8 cellular contexts compared by ENCODE assay signal in genomic region chrX:130120321-130120731, GRCh38. TPM values are rescaled to one million over a fixed set of nuclear protein-coding genes. Genes with fewer than 3 reads are reported as not detected.
DNase-seq lines count a peak whose midpoint lies in the region; ATAC-seq, FAIRE-seq and TF ChIP-seq lines count a peak whose summit lies in the region.

No MANE protein-coding gene starts in this region.

- no peaks in the 10 kb centered on the region for H3K9me3 ChIP-seq in A549
- H3K9me3 ChIP-seq in stomach smooth muscle (ENCODE audit: control insufficient read depth in 2 of 2, low read length in 2 of 2) = no peaks in the 10 kb centered on the region
- H3K9me3 ChIP-seq in SJCRH30 (replicated peaks) = no peaks in the 10 kb centered on the region

- no peak overlapping the region for H3K9ac ChIP-seq in stomach smooth muscle (ENCODE audit: low read length in 2 of 2)

- WGBS in A549 (ENCODE audit: missing lambda C conversion rate) = 80% methylated on average over 8 of the region's 28 CpGs

- H3K4me3 Mint-ChIP-seq in activated T-helper 1 cell treated with anti-CD3 and anti-CD28 coated beads, Interleukin-12 subunit alpha, Interleukin-12 subunit beta, Interleukin-2, Interleukin-4 antibody, amounts not matched to agents 30 ng/mL and 10 ng/mL and 1 ng/mL, durations not matched to agents 14 hours and 24 hours and 36 hours = peak overlapping the region; percentile 61

- no peak for TF ChIP-seq CTCF in A549 (IDR thresholded peaks at IDR 0.05)

- H3K36me3 ChIP-seq in stomach smooth muscle (ENCODE audit: control insufficient read depth in 2 of 2, insufficient read depth in 2 of 2, low read length in 2 of 2) (no peaks in the 10 kb centered on the region), SJCRH30 (no peaks in the 10 kb centered on the region)

- H3K4me1 Mint-ChIP-seq in activated T-helper 1 cell treated with anti-CD3 and anti-CD28 coated beads, Interleukin-12 subunit alpha, Interleukin-12 subunit beta, Interleukin-2, Interleukin-4 antibody, amounts not matched to agents 30 ng/mL and 10 ng/mL and 1 ng/mL, durations not matched to agents 14 hours and 24 hours and 36 hours (ENCODE audit: low read depth) = peaks cover 21% of the 10 kb centered on the region

- H3K27me3 ChIP-seq in stomach smooth muscle (ENCODE audit: control insufficient read depth in 1 of 2, insufficient read depth in 2 of 2, low read length in 2 of 2) (peaks cover 0 to 10% of the 10 kb centered on the region in 2 donors), SJCRH30 (no peaks in the 10 kb centered on the region)

- no peaks in the 10 kb centered on the region for H3K9me3 Mint-ChIP-seq in activated T-helper 1 cell treated with anti-CD3 and anti-CD28 coated beads, Interleukin-12 subunit alpha, Interleukin-12 subunit beta, Interleukin-2, Interleukin-4 antibody, amounts not matched to agents 30 ng/mL and 10 ng/mL and 1 ng/mL, durations not matched to agents 14 hours and 24 hours and 36 hours

- intact Hi-C loops in activated T-helper 1 cell treated with anti-CD3 and anti-CD28 coated beads, Interleukin-12 subunit alpha, Interleukin-12 subunit beta, Interleukin-2, Interleukin-4 antibody, amounts not matched to agents 30 ng/mL and 10 ng/mL and 1 ng/mL, durations not matched to agents 14 hours and 24 hours and 36 hours (cut with micrococcal nuclease) = loop anchor here (1.0 to 2.0 kb wide), 5 partner anchors 10 to 72 kb away; partner anchors contain the start of genes AIFM1 and ELF4

- CTCF ChIA-PET in A549 (lab: Yijun Ruan, JAX) = interaction anchor here (0.7 to 8.4 kb wide), 25 partner anchors 12 to 516 kb away, joined by 3 to 91 read pairs (median 4); no protein-coding TSS in a partner anchor

- H3K4me3 ChIP-seq in A549 (peak overlapping the region; percentile 46), stomach smooth muscle (ENCODE audit: low read length in 2 of 2) (peak overlapping the region; percentile 40 to 66), SJCRH30 (no peak overlapping the region)

- TF ChIP-seq POLR2A in A549 (IDR thresholded peaks at IDR 0.05; ENCODE audit: low read length) = no peak

- peak overlapping the region; percentile 73 for H3K27ac Mint-ChIP-seq in activated T-helper 1 cell treated with anti-CD3 and anti-CD28 coated beads, Interleukin-12 subunit alpha, Interleukin-12 subunit beta, Interleukin-2, Interleukin-4 antibody, amounts not matched to agents 30 ng/mL and 10 ng/mL and 1 ng/mL, durations not matched to agents 14 hours and 24 hours and 36 hours

- TF ChIP-seq RAD21 in A549 (conservative IDR thresholded peaks at IDR 0.05 in 1 of 2, IDR thresholded peaks at IDR 0.05 in 1 of 2) = no peak

- no peak for FAIRE-seq in A549 (lab: Jason Lieb, UNC)

- H3K4me2 ChIP-seq in A549 = peak overlapping the region; percentile 76

- H3K27ac ChIP-seq in A549 (peak overlapping the region; percentile 94 to 100), stomach smooth muscle (ENCODE audit: low read length) (peak overlapping the region; percentile 37), SJCRH30 (no peak overlapping the region)

- POLR2A ChIA-PET in A549 (lab: Yijun Ruan, JAX) = interaction anchor here (1.1 to 1.4 kb wide), 3 partner anchors 9 to 41 kb away, joined by 3 read pairs; no protein-coding TSS in a partner anchor

- H3K27me3 Mint-ChIP-seq in activated T-helper 1 cell treated with anti-CD3 and anti-CD28 coated beads, Interleukin-12 subunit alpha, Interleukin-12 subunit beta, Interleukin-2, Interleukin-4 antibody, amounts not matched to agents 30 ng/mL and 10 ng/mL and 1 ng/mL, durations not matched to agents 14 hours and 24 hours and 36 hours (ENCODE audit: insufficient read depth) = no peaks in the 10 kb centered on the region

- peaks cover 8% of the 10 kb centered on the region for H3K36me3 Mint-ChIP-seq in activated T-helper 1 cell treated with anti-CD3 and anti-CD28 coated beads, Interleukin-12 subunit alpha, Interleukin-12 subunit beta, Interleukin-2, Interleukin-4 antibody, amounts not matched to agents 30 ng/mL and 10 ng/mL and 1 ng/mL, durations not matched to agents 14 hours and 24 hours and 36 hours (ENCODE audit: low read depth)

- H3K4me1 ChIP-seq in A549 = peaks cover 30% of the 10 kb centered on the region
- peaks cover 20% of the 10 kb centered on the region for H3K4me1 ChIP-seq in stomach smooth muscle (ENCODE audit: control insufficient read depth, insufficient read depth, low read length)
- peaks cover 8% of the 10 kb centered on the region; the same call in 1 of the 2 replicates for H3K4me1 ChIP-seq in SJCRH30

- ATAC-seq in A549 = peak; percentile 44 to 63
- ATAC-seq in GM18870 (IDR thresholded peaks at IDR 0.05; ENCODE audit: unreplicated experiment) = peak; percentile 31
- peak; percentile 41 for ATAC-seq in HG03066 (IDR thresholded peaks at IDR 0.05; ENCODE audit: low read depth, unreplicated experiment)

- DNase-seq in A549 (ENCODE audit: low read depth in 1 of 2, low spot score in 1 of 2) (no peak), iPS-NIHi11 (ENCODE audit: low spot score) (peak; percentile 56), SJCRH30 (no peak)
- no peak for DNase-seq in activated T-helper 1 cell treated with anti-CD3 and anti-CD28 coated beads, Interleukin-12 subunit alpha, Interleukin-12 subunit beta, Interleukin-2, Interleukin-4 antibody, amounts not matched to agents 30 ng/mL and 10 ng/mL and 1 ng/mL, durations not matched to agents 14 hours and 24 hours and 36 hours (ENCODE audit: low spot score)
- no peak for DNase-seq in stimulated activated CD4-positive, alpha-beta T cell treated with anti-CD3 and anti-CD28 coated beads, Interleukin-2, amount 100 ng/mL, for 48 hours

- TF ChIP-seq EP300 in A549 (IDR thresholded peaks at IDR 0.05) = no peak

TF ChIP-seq in A549, 52 proteins besides CTCF, POLR2A, EP300 and RAD21:
- TF ChIP-seq JUNB (IDR thresholded peaks at IDR 0.05) = no peak
- no peak for TF ChIP-seq REST (IDR thresholded peaks at IDR 0.05)
- TF ChIP-seq POLR2AphosphoS2 (conservative IDR thresholded peaks at IDR 0.05; ENCODE audit: low read length) = no peak
- no peak for TF ChIP-seq BHLHE40 (IDR thresholded peaks at IDR 0.05; ENCODE audit: low read depth, low read length)
- no peak for TF ChIP-seq RARB (CRISPR knock-in tag; IDR thresholded peaks at IDR 0.05)

RNA-seq across cellular contexts. Expression of gene ELF4, which starts 10.0 kb away (rescaled TPM):
- polyA plus RNA-seq in A549 (2011; rRNA removed) (18.0 and 18.4 TPM in 2 replicates), A549 (2017; fragmentation: RNase III; extraction: RNeasy Plus Mini Kit Qiagen cat#74134 plus additional on column Dnase treatment) (16.0 to 17.0 TPM (median 16.8 TPM) in 3 replicates)
- polyA plus RNA-seq in A549 (2012; cell fraction: cytosol; rRNA removed) = 14.9 and 20.4 TPM in 2 replicates
- 20.2 and 21.8 TPM in 2 replicates for polyA plus RNA-seq in A549 (2012; cell fraction: nucleus; rRNA removed)
- 27.6 and 32.8 TPM in 2 replicates for polyA minus RNA-seq in A549 (2011; rRNA and poly(A)+ RNA removed)
- total RNA-seq in activated T-helper 1 cell treated with anti-CD3 and anti-CD28 coated beads, Interleukin-12 subunit alpha, Interleukin-12 subunit beta, Interleukin-2, Interleukin-4 antibody, amounts not matched to agents 30 ng/mL and 10 ng/mL and 1 ng/mL, durations not matched to agents 14 hours and 24 hours and 36 hours = 26.1 and 26.6 TPM in 2 replicates
- 5.3 and 5.5 TPM in 2 replicates for total RNA-seq in SJCRH30 (2014; rRNA removed; shearing (Covaris generic))

RNA-seq across cellular contexts. Expression of gene AIFM1, which starts 45.3 kb away (rescaled TPM):
- polyA plus RNA-seq in A549 (2011; rRNA removed) (76.9 and 103 TPM in 2 replicates), A549 (2017; fragmentation: RNase III; extraction: RNeasy Plus Mini Kit Qiagen cat#74134 plus additional on column Dnase treatment) (84.3 to 90.2 TPM (median 86.8 TPM) in 3 replicates)
- polyA plus RNA-seq in A549 (2012; cell fraction: cytosol; rRNA removed) = 63.7 and 67.6 TPM in 2 replicates
- 31.7 and 57.8 TPM in 2 replicates for polyA plus RNA-seq in A549 (2012; cell fraction: nucleus; rRNA removed)
- polyA minus RNA-seq in A549 (2011; rRNA and poly(A)+ RNA removed) = 38.4 and 42.2 TPM in 2 replicates
- 46.0 and 50.2 TPM in 2 replicates for total RNA-seq in activated T-helper 1 cell treated with anti-CD3 and anti-CD28 coated beads, Interleukin-12 subunit alpha, Interleukin-12 subunit beta, Interleukin-2, Interleukin-4 antibody, amounts not matched to agents 30 ng/mL and 10 ng/mL and 1 ng/mL, durations not matched to agents 14 hours and 24 hours and 36 hours
- total RNA-seq in SJCRH30 (2014; rRNA removed; shearing (Covaris generic)) = 42.9 and 46.9 TPM in 2 replicates

RNA-seq across cellular contexts. Expression of gene RAB33A, which starts 51.4 kb away (rescaled TPM):
- 0.31 and 0.50 TPM in 2 replicates for polyA plus RNA-seq in A549 (2011; rRNA removed)
- polyA plus RNA-seq in A549 (2012; cell fraction: cytosol; rRNA removed) = 0.21 and 0.25 TPM in 2 replicates
- 0.22 TPM in 1 of 2 replicates, not detected in the other for polyA plus RNA-seq in A549 (2012; cell fraction: nucleus; rRNA removed)
- 0.09 to 0.32 TPM (median 0.12 TPM) in 3 replicates for polyA plus RNA-seq in A549 (2017; fragmentation: RNase III; extraction: RNeasy Plus Mini Kit Qiagen cat#74134 plus additional on column Dnase treatment)
- 0.74 TPM in 1 of 2 replicates, not detected in the other for polyA minus RNA-seq in A549 (2011; rRNA and poly(A)+ RNA removed)
- total RNA-seq in activated T-helper 1 cell treated with anti-CD3 and anti-CD28 coated beads, Interleukin-12 subunit alpha, Interleukin-12 subunit beta, Interleukin-2, Interleukin-4 antibody, amounts not matched to agents 30 ng/mL and 10 ng/mL and 1 ng/mL, durations not matched to agents 14 hours and 24 hours and 36 hours = 20.5 and 21.5 TPM in 2 replicates
- 0.34 TPM in 1 of 2 replicates, not detected in the other for total RNA-seq in SJCRH30 (2014; rRNA removed; shearing (Covaris generic))

Comparison
In these comparisons a context has a peak if more than half of its experiments do, and no peak if none do; other contexts are left out.
1. RNA of gene RAB33A, which starts 51.4 kb away (total RNA-seq): 20.5 to 21.5 TPM in activated T-helper 1 cell treated with anti-CD3 and anti-CD28 coated beads, Interleukin-12 subunit alpha, Interleukin-12 subunit beta, Interleukin-2, Interleukin-4 antibody, amounts not matched to agents 30 ng/mL and 10 ng/mL and 1 ng/mL, durations not matched to agents 14 hours and 24 hours and 36 hours; 0.34 TPM in SJCRH30; every median in the first group is over 10 times any median in the second.
2. Peak in every context shown above with its lines, with median percentiles within 50 percentile points of each other: ATAC-seq.